ENCODE assay signal across 8 cellular contexts in genomic region chr19:49676690-49677231, GRCh38. TPM values are rescaled to one million over a fixed set of nuclear protein-coding genes. Genes with fewer than 3 reads are reported as not detected.
DNase-seq lines count a peak whose midpoint lies in the region; ATAC-seq and TF ChIP-seq lines count a peak whose summit lies in the region.

No MANE protein-coding gene starts in this region.

- DNase-seq in A673 (ENCODE audit: low spot score) = peak; percentile 100
- DNase-seq in NCI-H2227 treated with DMSO at 0.1 percent for 48 hours (lab: John Stamatoyannopoulos, UW) = peak; percentile 100
- DNase-seq in activated B cell treated with CpG ODN at 0.5 μM for 24 hours = peak; percentile 93
- peak; percentile 92 to 100 (median 100) for DNase-seq in caudate nucleus (lab: John Stamatoyannopoulos, UW)
- peak; percentile 99 for DNase-seq in immature natural killer cell
- DNase-seq in smooth muscle cell (lab: John Stamatoyannopoulos, UW; ENCODE audit: unreplicated experiment) = peak; percentile 96

- no peaks in the 10 kb centered on the region for H3K9me3 ChIP-seq in A673 (ENCODE audit: low read depth, low read length, poor library complexity, severe bottlenecking)
- no peaks in the 10 kb centered on the region for H3K9me3 ChIP-seq in smooth muscle cell (replicated peaks; ENCODE audit: low read depth)

- no peaks in the 10 kb centered on the region for H3K9me3 Mint-ChIP-seq in activated B cell treated with CpG ODN at 0.5 μM for 24 hours
- no peaks in the 10 kb centered on the region for H3K9me3 Mint-ChIP-seq in immature natural killer cell

- peak overlapping the region; percentile 63 for H2AFZ ChIP-seq in smooth muscle cell (ENCODE audit: low read depth)

- H3K27me3 Mint-ChIP-seq in activated B cell treated with CpG ODN at 0.5 μM for 24 hours (no peaks in the 10 kb centered on the region), immature natural killer cell (ENCODE audit: low read depth in 3 of 3) (peaks cover 11 to 14% (median 14%) of the 10 kb centered on the region in 3 donors)

- no peak for TF ChIP-seq CTCF in A673 (conservative IDR thresholded peaks at IDR 0.05; ENCODE audit: low read depth, low read length)
- no peak for TF ChIP-seq CTCF in activated B cell treated with CpG ODN at 0.5 μM for 24 hours (IDR thresholded peaks at IDR 0.05)
- no peak for TF ChIP-seq CTCF in smooth muscle cell (IDR thresholded peaks at IDR 0.05; ENCODE audit: borderline replicate concordance, insufficient read depth, poor library complexity, severe bottlenecking)

- peaks cover 42% of the 10 kb centered on the region for H4K20me1 ChIP-seq in smooth muscle cell (ENCODE audit: low read depth)

- no TSS peak for BruUV-seq in A673 (replicated peaks; lab: Mats Ljungman, UMichigan)

- H3K36me3 ChIP-seq in A673 (ENCODE audit: insufficient read depth, low read length, poor library complexity, severe bottlenecking) (peaks cover 13% of the 10 kb centered on the region), smooth muscle cell (ENCODE audit: low read depth) (no peaks in the 10 kb centered on the region)

- intact Hi-C loops in A673 (cut with micrococcal nuclease; ENCODE audit: unreplicated experiment) (loop anchor here (5.0 kb wide), 2 partner anchors 84 to 104 kb away; partner anchors contain the start of gene PRR12), activated B cell treated with CpG ODN at 0.5 μM for 24 hours (cut with micrococcal nuclease) (loop anchor here (1.0 to 10.0 kb wide), 13 partner anchors 11 to 1039 kb away; partner anchors contain the start of genes AKT1S1, ALDH16A1, BCL2L12 and DBP)

- H3K27me3 ChIP-seq in A673 (replicated peaks; ENCODE audit: insufficient read depth, low read depth, low read length, poor library complexity) = no peaks in the 10 kb centered on the region
- no peaks in the 10 kb centered on the region for H3K27me3 ChIP-seq in smooth muscle cell (ENCODE audit: low read depth)

- H3K4me1 ChIP-seq in A673 (ENCODE audit: insufficient read depth, low read length, poor library complexity, severe bottlenecking) (peaks cover 37% of the 10 kb centered on the region), smooth muscle cell (ENCODE audit: low read depth) (peaks cover 16% of the 10 kb centered on the region)

- peak overlapping the region; percentile 99 for H3K27ac Mint-ChIP-seq in activated B cell treated with CpG ODN at 0.5 μM for 24 hours
- peak overlapping the region; percentile 95 to 100 (median 98) for H3K27ac Mint-ChIP-seq in immature natural killer cell

- H3K27ac ChIP-seq in A673 (ENCODE audit: low read depth, low read length, poor library complexity, severe bottlenecking) (peak overlapping the region; percentile 98), caudate nucleus (ENCODE audit: low read depth, low read length) (peak overlapping the region; percentile 100), smooth muscle cell (ENCODE audit: low read depth) (peak overlapping the region; percentile 98)

- peaks cover 32% of the 10 kb centered on the region for H3F3A ChIP-seq in smooth muscle cell (ENCODE audit: low read depth)

- peak overlapping the region; percentile 98 for H3K9ac ChIP-seq in smooth muscle cell (ENCODE audit: low read depth)

- H3K4me3 ChIP-seq in A673 (ENCODE audit: low read depth, low read length, poor library complexity, severe bottlenecking) (peak overlapping the region; percentile 81), smooth muscle cell (peak overlapping the region; percentile 68)

- H3K36me3 Mint-ChIP-seq in activated B cell treated with CpG ODN at 0.5 μM for 24 hours (ENCODE audit: low read depth) = peaks cover 26% of the 10 kb centered on the region
- H3K36me3 Mint-ChIP-seq in immature natural killer cell = no peaks in the 10 kb centered on the region

- under 1% methylated on average over 39 of the region's 39 CpGs for WGBS in smooth muscle cell (ENCODE audit: low lambda C conversion rate)

- CTCF ChIA-PET in A673 (lab: Charles Lee) (interaction anchor here (0.7 to 1.4 kb wide), 3 partner anchors 12 to 172 kb away, joined by 3 to 4 read pairs (median 3); no protein-coding TSS in a partner anchor), activated B cell treated with CpG ODN at 0.5 μM for 24 hours (lab: Charles Lee) (interaction anchor here (1.0 to 4.7 kb wide), 5 partner anchors 13 to 170 kb away, joined by 4 to 25 read pairs (median 8); partner anchors contain the start of gene RRAS)

- ATAC-seq in GM18873 (IDR thresholded peaks at IDR 0.05; ENCODE audit: low FRiP score, unreplicated experiment) (peak; percentile 58), HG03175 (IDR thresholded peaks at IDR 0.05; ENCODE audit: unreplicated experiment) (peak; percentile 62), activated B cell treated with CpG ODN at 0.5 μM for 24 hours (ENCODE audit: low read depth) (peak; percentile 67)

- H3K4me3 Mint-ChIP-seq in activated B cell treated with CpG ODN at 0.5 μM for 24 hours = peak overlapping the region; percentile 99
- H3K4me3 Mint-ChIP-seq in immature natural killer cell = peak overlapping the region; percentile 90 to 99 (median 97)

- H3K4me1 Mint-ChIP-seq in activated B cell treated with CpG ODN at 0.5 μM for 24 hours = peaks cover 70% of the 10 kb centered on the region
- H3K4me1 Mint-ChIP-seq in immature natural killer cell = peaks cover 32 to 33% of the 10 kb centered on the region in 2 donors

- peaks cover 47% of the 10 kb centered on the region for H3K79me2 ChIP-seq in smooth muscle cell (ENCODE audit: low read depth)

- POLR2A ChIA-PET in A673 (lab: Charles Lee; ENCODE audit: low non-redundant PET) = interaction anchor here (0.6 to 1.0 kb wide), 5 partner anchors 27 to 192 kb away, joined by 3 to 6 read pairs (median 4); partner anchors contain the start of genes PTOV1 and SCAF1
- POLR2A ChIA-PET in activated B cell treated with CpG ODN at 0.5 μM for 24 hours (lab: Charles Lee) = interaction anchor here (0.5 to 6.4 kb wide), 31 partner anchors 12 to 1352 kb away, joined by 3 to 97 read pairs (median 5); partner anchors contain the start of genes AKT1S1, ALDH16A1, AP2A1 and ATF5

- H3K4me2 ChIP-seq in smooth muscle cell = peak overlapping the region; percentile 91

RNA-seq across cellular contexts. Expression of gene PRMT1, which starts 0.3 kb away (rescaled TPM):
- 523 and 536 TPM in 2 replicates for total RNA-seq in A673 (2021)
- 372 and 376 TPM in 2 replicates for total RNA-seq in activated B cell treated with CpG ODN at 0.5 μM for 24 hours
- 100 to 1,000 TPM; 125 to 204 (median 188) TPM for polyA plus RNA-seq in immature natural killer cell
- 147 and 174 TPM in 2 replicates for total RNA-seq in smooth muscle cell
- polyA plus RNA-seq in smooth muscle cell = 170 and 175 TPM in 2 replicates

RNA-seq across cellular contexts. Expression of gene BCL2L12, which starts 11.0 kb away (rescaled TPM):
- total RNA-seq in A673 (2021) (97.4 and 99.1 TPM in 2 replicates), activated B cell treated with CpG ODN at 0.5 μM for 24 hours (30.7 and 39.1 TPM in 2 replicates), smooth muscle cell (3.2 and 10.8 TPM in 2 replicates)
- polyA plus RNA-seq in immature natural killer cell (10 to 100 TPM; 12.0 to 21.1 (median 20.4) TPM), smooth muscle cell (34.0 and 44.1 TPM in 2 replicates)

RNA-seq across cellular contexts. Expression of gene IRF3, which starts 11.1 kb away (rescaled TPM):
- total RNA-seq in A673 (2021) = 81.7 and 88.0 TPM in 2 replicates
- 145 and 171 TPM in 2 replicates for total RNA-seq in activated B cell treated with CpG ODN at 0.5 μM for 24 hours
- 10 to 100 TPM; 63.8 to 82.0 (median 78.9) TPM for polyA plus RNA-seq in immature natural killer cell
- total RNA-seq in smooth muscle cell = 35.1 and 38.2 TPM in 2 replicates
- 45.9 and 64.1 TPM in 2 replicates for polyA plus RNA-seq in smooth muscle cell

RNA-seq across cellular contexts. Expression of gene ADM5, which starts 12.6 kb away (rescaled TPM):
- total RNA-seq in A673 (2021) (4.3 TPM in 2 replicates), activated B cell treated with CpG ODN at 0.5 μM for 24 hours (6.8 and 9.5 TPM in 2 replicates), smooth muscle cell (1.6 and 3.6 TPM in 2 replicates)
- polyA plus RNA-seq in immature natural killer cell (under 1 TPM in 1 of 3 donors, not detected in 2; 0.28 TPM), smooth muscle cell (1.7 and 3.1 TPM in 2 replicates)

RNA-seq across cellular contexts. Expression of gene CPT1C, which starts 14.2 kb away (rescaled TPM):
- total RNA-seq in A673 (2021) = 23.3 and 30.0 TPM in 2 replicates
- total RNA-seq in activated B cell treated with CpG ODN at 0.5 μM for 24 hours = 0.35 and 0.51 TPM in 2 replicates
- polyA plus RNA-seq in immature natural killer cell = not detected
- total RNA-seq in smooth muscle cell = 7.6 and 19.7 TPM in 2 replicates
- 20.0 and 21.0 TPM in 2 replicates for polyA plus RNA-seq in smooth muscle cell

Comparison
In these comparisons a context has a peak if more than half of its experiments do, and no peak if none do; other contexts are left out.
1. Peak in every context shown above with its lines: DNase-seq, ATAC-seq, H3K4me3 ChIP-seq and H3K27ac ChIP-seq.